ENCODE assay signal across 19 cellular contexts in the genomic region with DNA sequence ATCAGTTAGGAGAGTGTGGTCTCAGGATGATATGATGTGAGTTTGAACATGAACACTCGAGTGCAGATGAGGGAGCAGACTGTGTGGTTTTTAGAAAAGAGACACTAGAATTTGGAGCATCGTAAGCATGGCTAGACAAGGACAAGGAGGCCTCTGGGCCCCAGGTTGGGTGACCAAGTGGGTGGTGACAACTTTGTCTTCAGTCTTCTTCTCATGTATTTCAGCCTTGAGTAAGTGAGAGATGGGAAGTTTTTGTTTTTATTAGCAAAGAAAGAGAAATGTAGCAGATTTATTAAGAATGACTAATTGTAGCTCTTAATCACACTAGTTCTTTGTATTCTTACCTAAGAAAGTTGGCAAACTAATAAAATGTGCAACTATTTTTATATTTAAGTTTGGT. TPM values are rescaled to one million over a fixed set of nuclear protein-coding genes. Genes with fewer than 3 reads are reported as not detected.
A peak's percentile ranks its signal among the peaks of the same experiment; 100 is the strongest.
DNase-seq lines count a peak whose midpoint lies in the region; ATAC-seq and TF ChIP-seq lines count a peak whose summit lies in the region.
"Had no signal": no experiment of that assay in that cellular context is flagged by ENCODE, and none has a peak within 500 bp of the region (broad histone marks: within the 10 kb centered on the region; RNA-seq: fewer than 3 reads in every experiment).

No MANE protein-coding gene starts in this region.

- no peaks in the 10 kb centered on the region for H3K9me3 Mint-ChIP-seq in CD8-positive, alpha-beta memory T cell
- no peaks in the 10 kb centered on the region for H3K9me3 Mint-ChIP-seq in activated B cell treated with CpG ODN at 0.5 μM for 24 hours
- H3K9me3 Mint-ChIP-seq: activated CD4-positive, alpha-beta T cell treated with anti-CD3 and anti-CD28 coated beads, Interleukin-2, amount 10 ng/mL, durations not matched to agents 7 days and 5 days; activated naive CD8-positive, alpha-beta T cell treated with anti-CD3 and anti-CD28 coated beads, Interleukin-2, amount 10 ng/mL, durations not matched to agents 7 days and 5 days; nephron had no signal

- peaks cover 89 to 97% (median 95%) of the 10 kb centered on the region in 3 donors for H3K4me1 Mint-ChIP-seq in CD8-positive, alpha-beta memory T cell
- H3K4me1 Mint-ChIP-seq in activated B cell treated with CpG ODN at 0.5 μM for 24 hours: peaks cover 87% of the 10 kb centered on the region

- H3K9me3 ChIP-seq in CD8-positive, alpha-beta memory T cell (ENCODE audit: low read length): no peaks in the 10 kb centered on the region
- H3K9me3 ChIP-seq in sigmoid colon (no peaks in the 10 kb centered on the region), tibial nerve (no peaks in the 10 kb centered on the region)
- H3K9me3 ChIP-seq: SJCRH30 had no signal

- no peak overlapping the region for H3K27ac ChIP-seq in CD8-positive, alpha-beta memory T cell (ENCODE audit: low read depth, low read length)
- peak overlapping the region in 3 of 4 donors; percentile 93 to 97 (median 96) for H3K27ac ChIP-seq in sigmoid colon
- H3K27ac ChIP-seq in tibial nerve: no peak overlapping the region
- H3K27ac ChIP-seq: SJCRH30 had no signal

- intact Hi-C loops in activated B cell treated with CpG ODN at 0.5 μM for 24 hours (cut with micrococcal nuclease): no loop called here
- intact Hi-C loops in sigmoid colon (cut with DNase I): no loop called here

- peaks cover 0 to 4% (median 0%) of the 10 kb centered on the region in 3 donors for H3K36me3 Mint-ChIP-seq in CD8-positive, alpha-beta memory T cell
- H3K36me3 Mint-ChIP-seq in activated B cell treated with CpG ODN at 0.5 μM for 24 hours (ENCODE audit: low read depth): peaks cover 8% of the 10 kb centered on the region

- POLR2A ChIA-PET in CD8-positive, alpha-beta memory T cell (lab: Charles Lee): interaction anchor here (2.4 kb wide), 1 partner anchor 16 kb away, joined by 12 read pairs; the partner anchor contains the start of gene TES
- POLR2A ChIA-PET in activated B cell treated with CpG ODN at 0.5 μM for 24 hours (lab: Charles Lee): interaction anchor here (5.3 kb wide), 1 partner anchor 16 kb away, joined by 34 read pairs; the partner anchor contains the start of gene TES

- DNase-seq in CD8-positive, alpha-beta memory T cell: no peak
- DNase-seq in activated B cell treated with CpG ODN at 0.5 μM for 24 hours: no peak
- DNase-seq in fibroblast of mammary gland (ENCODE audit: low read depth): peak; percentile 60
- DNase-seq in sigmoid colon: no peak
- no peak for DNase-seq in tibial nerve (ENCODE audit: low spot score in 2 of 2)
- DNase-seq in UCSD-AML1 (lab: John Stamatoyannopoulos, UW; ENCODE audit: unreplicated experiment): no peak
- DNase-seq: activated CD4-positive, alpha-beta T cell treated with anti-CD3 and anti-CD28 coated beads, Interleukin-2, amount 10 ng/mL, durations not matched to agents 7 days and 5 days; activated naive CD8-positive, alpha-beta T cell treated with anti-CD3 and anti-CD28 coated beads, Interleukin-2, amount 10 ng/mL, durations not matched to agents 7 days and 5 days; AML-193; foreskin fibroblast; NCI-H1930; retina; SJCRH30; substantia nigra had no signal

- peak overlapping the region in 1 of 7 donors; percentile 13 for H3K4me3 Mint-ChIP-seq in CD8-positive, alpha-beta memory T cell
- no peak overlapping the region for H3K4me3 Mint-ChIP-seq in activated B cell treated with CpG ODN at 0.5 μM for 24 hours
- H3K4me3 Mint-ChIP-seq: activated CD4-positive, alpha-beta T cell treated with anti-CD3 and anti-CD28 coated beads, Interleukin-2, amount 10 ng/mL, durations not matched to agents 7 days and 5 days; activated naive CD8-positive, alpha-beta T cell treated with anti-CD3 and anti-CD28 coated beads, Interleukin-2, amount 10 ng/mL, durations not matched to agents 7 days and 5 days; nephron had no signal

- no peaks in the 10 kb centered on the region for H3K36me3 ChIP-seq in CD8-positive, alpha-beta memory T cell (ENCODE audit: insufficient read depth, low read length)
- H3K36me3 ChIP-seq in sigmoid colon (no peaks in the 10 kb centered on the region), tibial nerve (no peaks in the 10 kb centered on the region)
- H3K36me3 ChIP-seq: SJCRH30 had no signal

- TF ChIP-seq CTCF in activated B cell treated with CpG ODN at 0.5 μM for 24 hours (IDR thresholded peaks at IDR 0.05) (no peak), fibroblast of mammary gland (conservative IDR thresholded peaks at IDR 0.05; ENCODE audit: control insufficient read depth, insufficient read depth, low read depth, low read length) (no peak), sigmoid colon (IDR thresholded peaks at IDR 0.05) (no peak), tibial nerve (IDR thresholded peaks at IDR 0.05) (no peak)

- no peak for ATAC-seq in activated B cell treated with CpG ODN at 0.5 μM for 24 hours (ENCODE audit: low read depth)
- no peak for ATAC-seq in HG03095 (IDR thresholded peaks at IDR 0.05; ENCODE audit: unreplicated experiment)
- no peak for ATAC-seq in HG02642 (IDR thresholded peaks at IDR 0.05; ENCODE audit: poor library complexity, unreplicated experiment)
- ATAC-seq: HCT116, HepG2 had no signal

- no peak overlapping the region for H3K4me3 ChIP-seq in CD8-positive, alpha-beta memory T cell (ENCODE audit: low read length)
- H3K4me3 ChIP-seq in fibroblast of mammary gland (ENCODE audit: control insufficient read depth, low read depth, low read length): no peak overlapping the region
- peak overlapping the region in 1 of 4 donors; percentile 39 for H3K4me3 ChIP-seq in sigmoid colon
- H3K4me3 ChIP-seq in tibial nerve: no peak overlapping the region
- H3K4me3 ChIP-seq: SJCRH30 had no signal

- H3K27me3 Mint-ChIP-seq in CD8-positive, alpha-beta memory T cell: no peaks in the 10 kb centered on the region
- H3K27me3 Mint-ChIP-seq in activated B cell treated with CpG ODN at 0.5 μM for 24 hours: no peaks in the 10 kb centered on the region
- H3K27me3 Mint-ChIP-seq: activated CD4-positive, alpha-beta T cell treated with anti-CD3 and anti-CD28 coated beads, Interleukin-2, amount 10 ng/mL, durations not matched to agents 7 days and 5 days; activated naive CD8-positive, alpha-beta T cell treated with anti-CD3 and anti-CD28 coated beads, Interleukin-2, amount 10 ng/mL, durations not matched to agents 7 days and 5 days had no signal

- TF ChIP-seq POLR2A in sigmoid colon (IDR thresholded peaks at IDR 0.05) (no peak), tibial nerve (IDR thresholded peaks at IDR 0.05) (no peak)

- TF ChIP-seq EP300 in sigmoid colon (IDR thresholded peaks at IDR 0.05) (no peak), tibial nerve (IDR thresholded peaks at IDR 0.05) (no peak)

- peak overlapping the region in 7 of 8 donors; percentile 5 to 57 (median 22) for H3K27ac Mint-ChIP-seq in CD8-positive, alpha-beta memory T cell
- peak overlapping the region; percentile 33 for H3K27ac Mint-ChIP-seq in activated B cell treated with CpG ODN at 0.5 μM for 24 hours
- H3K27ac Mint-ChIP-seq: activated CD4-positive, alpha-beta T cell treated with anti-CD3 and anti-CD28 coated beads, Interleukin-2, amount 10 ng/mL, durations not matched to agents 7 days and 5 days; activated naive CD8-positive, alpha-beta T cell treated with anti-CD3 and anti-CD28 coated beads, Interleukin-2, amount 10 ng/mL, durations not matched to agents 7 days and 5 days had no signal

- 88 to 95% methylated on average over 2 of the region's 2 CpGs for WGBS in sigmoid colon, 2 donors
- 86% methylated on average over 2 of the region's 2 CpGs for WGBS in tibial nerve, 2 donors

- H3K27me3 ChIP-seq in CD8-positive, alpha-beta memory T cell (ENCODE audit: insufficient read depth, low read length, poor library complexity, severe bottlenecking): no peaks in the 10 kb centered on the region
- H3K27me3 ChIP-seq in sigmoid colon: no peaks in the 10 kb centered on the region
- H3K27me3 ChIP-seq in tibial nerve: no peaks in the 10 kb centered on the region
- H3K27me3 ChIP-seq: SJCRH30 had no signal

- CTCF ChIA-PET in CD8-positive, alpha-beta memory T cell (lab: Charles Lee): interaction anchor here (2.2 to 3.6 kb wide), 2 partner anchors 9 to 15 kb away, joined by 8 to 16 read pairs; no protein-coding TSS in a partner anchor
- CTCF ChIA-PET in activated B cell treated with CpG ODN at 0.5 μM for 24 hours (lab: Charles Lee): interaction anchor here (1.1 to 4.5 kb wide), 4 partner anchors 10 to 60 kb away, joined by 3 to 20 read pairs (median 5); no protein-coding TSS in a partner anchor

- peaks cover 87% of the 10 kb centered on the region for H3K4me1 ChIP-seq in CD8-positive, alpha-beta memory T cell (ENCODE audit: insufficient read depth, low read length)
- H3K4me1 ChIP-seq in sigmoid colon (peaks cover 0 to 97% (median 52%) of the 10 kb centered on the region in 4 donors), tibial nerve (peaks cover 0 to 42% (median 16%) of the 10 kb centered on the region in 4 donors)

RNA-seq across cellular contexts. Expression of gene TES, which starts 16.3 kb away (rescaled TPM):
- total RNA-seq in CD8-positive, alpha-beta memory T cell: 10 to 100 TPM; 58.4 to 59.0 TPM
- 193 TPM for polyA plus RNA-seq in CD8-positive, alpha-beta memory T cell
- total RNA-seq in activated B cell treated with CpG ODN at 0.5 μM for 24 hours (77.9 and 82.8 TPM in 2 replicates), sigmoid colon (100 to 1,000 TPM; 289 to 514 (median 341) TPM), tibial nerve (10 to 100 TPM; 18.6 to 28.3 (median 24.2) TPM)
- 10 to 100 TPM; 53.5 to 80.7 (median 64.3) TPM for polyA plus RNA-seq in sigmoid colon

Comparison
In these comparisons a context has a peak if more than half of its experiments do, and no peak if none do; other contexts are left out.
1. H3K27ac ChIP-seq: peak in sigmoid colon (3 of 4); none in CD8-positive, alpha-beta memory T cell (single experiment) and tibial nerve (0 of 4).